ENCODE assay signal across 19 cellular contexts in genomic region chr10:97003151-97003803, GRCh38.
DNase-seq lines count a peak whose midpoint lies in the region; ATAC-seq and TF ChIP-seq lines count a peak whose summit lies in the region.
"Had no signal": no experiment of that assay in that cellular context is flagged by ENCODE, and none has a peak within 500 bp of the region (broad histone marks: within the 10 kb centered on the region; RNA-seq: fewer than 3 reads in every experiment).

No MANE protein-coding gene starts in this region.

- H3K9me3 Mint-ChIP-seq in endodermal cell: peaks cover 12% of the 10 kb centered on the region
- H3K9me3 Mint-ChIP-seq in glutamatergic neuron (ENCODE audit: unreplicated experiment): no peaks in the 10 kb centered on the region

- WGBS in endodermal cell (ENCODE audit: insufficient coverage in 1 of 2, insufficient read length in 1 of 2), 2 experiments: 91 to 96% methylated on average over 8 to 13 of the region's 13 CpGs
- WGBS in smooth muscle cell (ENCODE audit: low lambda C conversion rate): 91% methylated on average over 13 of the region's 13 CpGs

- H3K36me3 ChIP-seq in H7 (replicated peaks; ENCODE audit: control insufficient read depth, insufficient read depth, low read length) (no peaks in the 10 kb centered on the region), endodermal cell (ENCODE audit: control insufficient read depth, insufficient read depth, low read length) (no peaks in the 10 kb centered on the region), osteoblast (ENCODE audit: insufficient read depth, low read length) (no peaks in the 10 kb centered on the region), smooth muscle cell (ENCODE audit: low read depth) (no peaks in the 10 kb centered on the region)
- H3K36me3 ChIP-seq: BLaER1 had no signal

- H3K4me1 ChIP-seq in endodermal cell (ENCODE audit: control insufficient read depth, insufficient read depth, low read length): no peaks in the 10 kb centered on the region
- peaks cover 10% of the 10 kb centered on the region for H3K4me1 ChIP-seq in osteoblast (ENCODE audit: insufficient read depth, low read length)
- no peaks in the 10 kb centered on the region for H3K4me1 ChIP-seq in smooth muscle cell (ENCODE audit: low read depth)
- H3K4me1 ChIP-seq: BLaER1 had no signal

- H3K4me3 Mint-ChIP-seq in endodermal cell (no peak overlapping the region), glutamatergic neuron (ENCODE audit: unreplicated experiment) (no peak overlapping the region)
- H3K4me3 Mint-ChIP-seq: B cell; CD4-positive, CD25-positive, alpha-beta regulatory T cell; CD8-positive, alpha-beta T cell; H9 had no signal

- no peak for ATAC-seq in left lobe of liver
- ATAC-seq: CD8-positive, alpha-beta T cell; HCT116 had no signal

- no peak overlapping the region for H3K27ac Mint-ChIP-seq in endodermal cell
- no peak overlapping the region for H3K27ac Mint-ChIP-seq in glutamatergic neuron (ENCODE audit: unreplicated experiment)
- H3K27ac Mint-ChIP-seq: B cell; CD4-positive, CD25-positive, alpha-beta regulatory T cell; CD8-positive, alpha-beta T cell; H9 had no signal

- H3K9me3 ChIP-seq in endodermal cell (ENCODE audit: control insufficient read depth, low read length) (peaks cover 13% of the 10 kb centered on the region), osteoblast (ENCODE audit: low read depth, low read length) (peaks cover 1% of the 10 kb centered on the region), smooth muscle cell (replicated peaks; ENCODE audit: low read depth) (no peaks in the 10 kb centered on the region)

- H3K27me3 ChIP-seq in H7 (ENCODE audit: control insufficient read depth, insufficient read depth, low read length) (no peaks in the 10 kb centered on the region), endodermal cell (ENCODE audit: control insufficient read depth, insufficient read depth, low read length, poor library complexity, severe bottlenecking) (no peaks in the 10 kb centered on the region), osteoblast (ENCODE audit: insufficient read depth, low read length) (no peaks in the 10 kb centered on the region), smooth muscle cell (ENCODE audit: low read depth) (no peaks in the 10 kb centered on the region)
- H3K27me3 ChIP-seq: BLaER1 had no signal

- H3K4me1 Mint-ChIP-seq in endodermal cell (no peaks in the 10 kb centered on the region), glutamatergic neuron (ENCODE audit: low read depth, unreplicated experiment) (no peaks in the 10 kb centered on the region)
- H3K4me1 Mint-ChIP-seq: B cell; CD4-positive, CD25-positive, alpha-beta regulatory T cell had no signal

- DNase-seq in GM13977 (ENCODE audit: low spot score) (peak; percentile 23), H7 (peak; percentile 51), endodermal cell (peak; percentile 38), osteoblast (ENCODE audit: insufficient read length, low spot score, missing footprints) (peak; percentile 74), left lobe of liver (ENCODE audit: low spot score) (no peak), glutamatergic neuron (no peak), Ammon's horn (ENCODE audit: low spot score) (no peak), smooth muscle cell (lab: John Stamatoyannopoulos, UW; ENCODE audit: unreplicated experiment) (no peak)
- DNase-seq: Caco-2; CD4-positive, CD25-positive, alpha-beta regulatory T cell; CD8-positive, alpha-beta T cell; DMS153; DND-41; GM23248; H9 had no signal

- H3K36me3 Mint-ChIP-seq in endodermal cell (ENCODE audit: low read depth) (no peaks in the 10 kb centered on the region), glutamatergic neuron (ENCODE audit: unreplicated experiment) (peaks cover 11% of the 10 kb centered on the region)
- H3K36me3 Mint-ChIP-seq: CD4-positive, CD25-positive, alpha-beta regulatory T cell; CD8-positive, alpha-beta T cell had no signal

- H4K20me1 ChIP-seq in osteoblast (ENCODE audit: insufficient read depth, low read length) (no peaks in the 10 kb centered on the region), smooth muscle cell (ENCODE audit: low read depth) (no peaks in the 10 kb centered on the region)
- H4K20me1 ChIP-seq: BLaER1 had no signal

- H3K27me3 Mint-ChIP-seq in endodermal cell (ENCODE audit: insufficient read depth): no peaks in the 10 kb centered on the region
- peaks cover 7% of the 10 kb centered on the region for H3K27me3 Mint-ChIP-seq in glutamatergic neuron (ENCODE audit: unreplicated experiment)
- H3K27me3 Mint-ChIP-seq: CD4-positive, CD25-positive, alpha-beta regulatory T cell had no signal

- no peak overlapping the region for H3K9ac ChIP-seq in endodermal cell (ENCODE audit: extremely low read depth, low read length, poor library complexity, severe bottlenecking)
- H3K9ac ChIP-seq in smooth muscle cell (ENCODE audit: low read depth): no peak overlapping the region
- H3K9ac ChIP-seq: BLaER1, GM23248 had no signal

- H3F3A ChIP-seq in smooth muscle cell (ENCODE audit: low read depth): no peaks in the 10 kb centered on the region

- in situ Hi-C loops in GM13977 (cut with MboI; ENCODE audit: low pct_unique_long_range_greater_than_20kb, low sequenced_read_pairs, unreplicated experiment): no loop called here

- H3K27ac ChIP-seq in endodermal cell (ENCODE audit: low read depth, low read length): no peak overlapping the region
- H3K27ac ChIP-seq in osteoblast (ENCODE audit: low read depth, low read length): no peak overlapping the region
- H3K27ac ChIP-seq in smooth muscle cell (ENCODE audit: low read depth): no peak overlapping the region
- H3K27ac ChIP-seq: BLaER1, C4-2B, GM23248 had no signal

- H3K4me2 ChIP-seq in osteoblast (ENCODE audit: insufficient read depth, low read length) (no peak overlapping the region), smooth muscle cell (no peak overlapping the region)
- H3K4me2 ChIP-seq: BLaER1 had no signal

- no peak overlapping the region for H3K4me3 ChIP-seq in H7 (ENCODE audit: insufficient read depth, low read depth, low read length)
- H3K4me3 ChIP-seq in endodermal cell (ENCODE audit: low read length): no peak overlapping the region
- H3K4me3 ChIP-seq in osteoblast (ENCODE audit: insufficient read depth, low read length): no peak overlapping the region
- no peak overlapping the region for H3K4me3 ChIP-seq in smooth muscle cell
- H3K4me3 ChIP-seq: BLaER1, GM23248 had no signal

- H2AFZ ChIP-seq in osteoblast (ENCODE audit: low read length): no peak overlapping the region
- H2AFZ ChIP-seq in smooth muscle cell (ENCODE audit: low read depth): no peak overlapping the region
- H2AFZ ChIP-seq: GM23248 had no signal

- no peak for TF ChIP-seq CTCF in GM13977 (IDR thresholded peaks at IDR 0.05; ENCODE audit: extremely low read depth, insufficient read depth, missing control alignments)
- no peak for TF ChIP-seq CTCF in endodermal cell (conservative IDR thresholded peaks at IDR 0.05)
- TF ChIP-seq CTCF in osteoblast (IDR thresholded peaks at IDR 0.05; ENCODE audit: extremely low read depth, low read depth, low read length): no peak
- TF ChIP-seq CTCF in glutamatergic neuron (IDR thresholded peaks at IDR 0.05; ENCODE audit: partially characterized antibody, unreplicated experiment): no peak
- TF ChIP-seq CTCF in smooth muscle cell (IDR thresholded peaks at IDR 0.05; ENCODE audit: borderline replicate concordance, insufficient read depth, poor library complexity, severe bottlenecking): no peak

- no peaks in the 10 kb centered on the region for H3K79me2 ChIP-seq in osteoblast (ENCODE audit: insufficient read depth, low read length)
- H3K79me2 ChIP-seq in smooth muscle cell (ENCODE audit: low read depth): no peaks in the 10 kb centered on the region

Comparison
In these comparisons a context has a peak if more than half of its experiments do, and no peak if none do; other contexts are left out.
1. DNase-seq: peak in GM13977 (single experiment), H7 (single experiment), endodermal cell (single experiment) and osteoblast (single experiment); none in left lobe of liver (single experiment), glutamatergic neuron (single experiment), Ammon's horn (single experiment) and smooth muscle cell (single experiment).